In genomic region chr6:17276766-17277165, GRCh38 we compare ENCODE assay signal across 23 cellular contexts. TPM values are rescaled to one million over a fixed set of nuclear protein-coding genes. Genes with fewer than 3 reads are reported as not detected.
A peak's percentile ranks its signal among the peaks of the same experiment; 100 is the strongest.
DNase-seq lines count a peak whose midpoint lies in the region; ATAC-seq, FAIRE-seq and TF ChIP-seq lines count a peak whose summit lies in the region.
"Had no signal": no experiment of that assay in that cellular context is flagged by ENCODE, and none has a peak within 500 bp of the region (broad histone marks: within the 10 kb centered on the region; RNA-seq: fewer than 3 reads in every experiment).

No MANE protein-coding gene starts in this region.

- peak; percentile 56 for DNase-seq in ELR (ENCODE audit: low read depth)
- peak in 1 of 2 experiments; percentile 45 for DNase-seq in SJSA1 (ENCODE audit: low read depth in 1 of 2, low spot score in 2 of 2)
- DNase-seq in foreskin fibroblast = peak; percentile 43 to 51
- peak; percentile 88 for DNase-seq in myocyte (ENCODE audit: low read depth)
- DNase-seq in H54 (ENCODE audit: insufficient read length, low spot score) = no peak
- DNase-seq in colonic mucosa = no peak
- no peak for DNase-seq in RPMI8226
- DNase-seq: activated naive CD8-positive, alpha-beta T cell treated with anti-CD3 and anti-CD28 coated beads, Interleukin-2, amount 50 U/mL, for 24 hours; caudate nucleus; CD8-positive, alpha-beta T cell; DMS79; effector CD4-positive, alpha-beta T cell; H9; kidney glomerular epithelial cell; NCI-H1048; NCI-H2081; NCI-H524; nucleus accumbens had no signal

- intact Hi-C loops in colonic mucosa (cut with DNase I) = no loop called here

- no peak overlapping the region for H3K9ac ChIP-seq in colonic mucosa (ENCODE audit: low read depth in 2 of 2, low read length in 2 of 2)

- H3K4me3 ChIP-seq in SJSA1 (no peak overlapping the region), foreskin fibroblast (ENCODE audit: low read depth in 1 of 2, low read length in 2 of 2) (no peak overlapping the region), colonic mucosa (no peak overlapping the region)
- H3K4me3 ChIP-seq: K562 had no signal

- H3K36me3 ChIP-seq in SJSA1 (peaks cover 5% of the 10 kb centered on the region), colonic mucosa (no peaks in the 10 kb centered on the region)

- ATAC-seq in GM18861 (IDR thresholded peaks at IDR 0.05; ENCODE audit: unreplicated experiment) = no peak
- ATAC-seq: activated CD4-positive, CD25-positive, alpha-beta regulatory T cell treated with anti-CD3 and anti-CD28 coated beads, Interleukin-2, amount 50 U/mL, for 24 hours; activated naive CD8-positive, alpha-beta T cell treated with anti-CD3 and anti-CD28 coated beads, Interleukin-2, amount 50 U/mL, for 24 hours; CD8-positive, alpha-beta T cell; K562; sciatic nerve had no signal

- TF ChIP-seq POLR2A in H54 (IDR thresholded peaks at IDR 0.05; ENCODE audit: low read depth, low read length) = no peak

- H3K27me3 ChIP-seq in SJSA1 (replicated peaks) = no peaks in the 10 kb centered on the region
- no peaks in the 10 kb centered on the region for H3K27me3 ChIP-seq in colonic mucosa

- TF ChIP-seq CTCF in foreskin fibroblast (IDR thresholded peaks at IDR 0.05; ENCODE audit: low read depth, low read length) (no peak), colonic mucosa (IDR thresholded peaks at IDR 0.05) (no peak)

- peaks cover 45% of the 10 kb centered on the region for H3K4me1 ChIP-seq in SJSA1 (replicated peaks)
- no peaks in the 10 kb centered on the region for H3K4me1 ChIP-seq in colonic mucosa

- FAIRE-seq in H54 (lab: Jason Lieb, UNC) = no peak
- FAIRE-seq: urothelium cell line had no signal

- H3K9me3 ChIP-seq in SJSA1 (replicated peaks) = no peaks in the 10 kb centered on the region
- H3K9me3 ChIP-seq in colonic mucosa = no peaks in the 10 kb centered on the region

- peak overlapping the region; percentile 94 for H3K27ac ChIP-seq in SJSA1
- H3K27ac ChIP-seq in colonic mucosa = no peak overlapping the region

RNA-seq across cellular contexts. Expression of gene RBM24, which starts 4.4 kb away (rescaled TPM):
- 30.3 and 43.7 TPM in 2 replicates for total RNA-seq in SJSA1 (2014; rRNA removed; shearing (Covaris generic))
- total RNA-seq in myocyte = 230 and 289 TPM in 2 replicates
- polyA plus RNA-seq in myocyte (2012) = 60.4 TPM
- 1 to 10 TPM; 2.8 to 4.9 TPM for total RNA-seq in colonic mucosa
- total RNA-seq: K562 had no signal
- polyA plus RNA-seq: K562 had no signal

Comparison
In these comparisons a context has a peak if more than half of its experiments do, and no peak if none do; other contexts are left out.
1. DNase-seq: peak in ELR (single experiment), foreskin fibroblast (2 of 2) and myocyte (single experiment); none in H54 (single experiment), colonic mucosa (single experiment) and RPMI8226 (single experiment).